Comparison of ENCODE assay signal across 31 cellular contexts in genomic region chr3:57957823-57958222, GRCh38.
"Had no signal": no experiment of that assay in that cellular context is flagged by ENCODE, and none has a peak within 500 bp of the region (broad histone marks: within the 10 kb centered on the region; RNA-seq: fewer than 3 reads in every experiment).

No MANE protein-coding gene starts in this region.

- H3K27ac ChIP-seq: ascending aorta, cardiac muscle cell, coronary artery, dorsolateral prefrontal cortex, WERI-Rb-1 had no signal

- FAIRE-seq: frontal cortex had no signal

- DNase-seq: activated B cell treated with CpG ODN at 0.5 μM for 24 hours; activated CD4-positive, alpha-beta memory T cell treated with anti-CD3 and anti-CD28 coated beads for 36 hours; activated CD4-positive, alpha-beta T cell treated with anti-CD3 and anti-CD28 coated beads for 48 hours; activated CD8-positive, alpha-beta memory T cell treated with anti-CD3 and anti-CD28 coated beads, Interleukin-2, amount 50 U/mL, for 48 hours; activated CD8-positive, alpha-beta T cell treated with anti-CD3 and anti-CD28 coated beads, Interleukin-2, amount 10 ng/mL, durations not matched to agents 7 days and 5 days; activated gamma-delta T cell; activated naive CD4-positive, alpha-beta T cell; activated naive CD4-positive, alpha-beta T cell treated with anti-CD3 and anti-CD28 coated beads, Interleukin-2, amount 10 ng/mL, durations not matched to agents 7 days and 5 days; activated naive CD8-positive, alpha-beta T cell treated with anti-CD3 and anti-CD28 coated beads, Interleukin-2, amount 10 ng/mL, durations not matched to agents 7 days and 5 days; activated T-cell treated with anti-CD3 and anti-CD28 coated beads for 4 hours; activated T-cell treated with anti-CD3 and anti-CD28 coated beads, Interleukin-2, amount 50 U/mL, for 24 hours; activated T-cell treated with anti-CD3 and anti-CD28 coated beads, Interleukin-2, amount 50 U/mL, for 72 hours; central memory CD4-positive, alpha-beta T cell; cerebellar nuclear complex; dorsolateral prefrontal cortex; effector memory CD4-positive, alpha-beta T cell; endodermal cell; foreskin fibroblast; head of caudate nucleus; T-cell; T-helper 17 cell; T1000; WERI-Rb-1 had no signal

- ATAC-seq: activated CD4-positive, CD25-positive, alpha-beta regulatory T cell treated with anti-CD3 and anti-CD28 coated beads, Interleukin-2, amount 50 U/mL, for 24 hours; activated CD8-positive, alpha-beta T cell treated with anti-CD3 and anti-CD28 coated beads, Interleukin-2, amount 10 ng/mL, durations not matched to agents 7 days and 5 days; activated naive CD4-positive, alpha-beta T cell treated with anti-CD3 and anti-CD28 coated beads, Interleukin-2, amount 50 U/mL, for 72 hours; activated T-cell treated with anti-CD3 and anti-CD28 coated beads, Interleukin-2, amount 50 U/mL, for 72 hours; esophagus mucosa; T-cell; T-helper 17 cell had no signal

- H3K4me1 ChIP-seq: breast epithelium had no signal

- H3K4me3 ChIP-seq: ascending aorta, breast epithelium, cardiac muscle cell, coronary artery, dorsolateral prefrontal cortex had no signal

- H3K27me3 ChIP-seq: ascending aorta, breast epithelium, cardiac muscle cell, dorsolateral prefrontal cortex had no signal

- H3K36me3 ChIP-seq: ascending aorta, breast epithelium, cardiac muscle cell, WERI-Rb-1 had no signal

- H3K9me3 ChIP-seq: ascending aorta, breast epithelium had no signal
